25 cellular contexts compared by ENCODE assay signal in genomic region chr4:166432125-166432524, GRCh38.
"Had no signal": no experiment of that assay in that cellular context is flagged by ENCODE, and none has a peak within 500 bp of the region (broad histone marks: within the 10 kb centered on the region; RNA-seq: fewer than 3 reads in every experiment).

No MANE protein-coding gene starts in this region.

- DNase-seq: cortex of kidney; effector memory CD8-positive, alpha-beta T cell; erythroblast; esophagus squamous epithelium; foreskin melanocyte; glutamatergic neuron; heart right ventricle; hippocampal formation; mesenchymal stem cell; naive thymus-derived CD4-positive, alpha-beta T cell; ovary; posterior cingulate gyrus; psoas muscle; right cardiac atrium; stimulated activated CD4-positive, alpha-beta T cell treated with anti-CD3 and anti-CD28 coated beads, Interleukin-15, amount 100 ng/mL, for 24 hours; stimulated activated CD4-positive, alpha-beta T cell treated with anti-CD3 and anti-CD28 coated beads, Interleukin-2, amount 100 ng/mL, for 48 hours; stimulated activated naive B cell treated with anti-CD40 and anti-IgM and Interleukin-4, amounts not matched to agents 10 μg/mL and 1 μg/mL and 100 μg/mL, for 72 hours; upper lobe of left lung; uterus had no signal

- H3K4me1 ChIP-seq: esophagus squamous epithelium, heart right ventricle, neural progenitor cell, psoas muscle, tibial nerve, upper lobe of left lung, uterus had no signal

- H2AFZ ChIP-seq: neural progenitor cell had no signal

- ATAC-seq: effector memory CD8-positive, alpha-beta T cell; heart right ventricle; naive thymus-derived CD4-positive, alpha-beta T cell; psoas muscle; right cardiac atrium; stimulated activated naive B cell treated with anti-CD40 and anti-IgM and Interleukin-4, amounts not matched to agents 10 μg/mL and 1 μg/mL and 100 μg/mL, for 72 hours had no signal

- H3K4me2 ChIP-seq: neural progenitor cell had no signal

- H3K27me3 ChIP-seq: heart right ventricle, neural progenitor cell, ovary, tibial nerve, upper lobe of left lung, uterus had no signal

- H3K27ac ChIP-seq: esophagus squamous epithelium, heart right ventricle, neural progenitor cell, ovary, psoas muscle, skin epidermis, thoracic aorta, tibial nerve, upper lobe of left lung, uterus had no signal

- FAIRE-seq: islet of Langerhans had no signal

- H3K36me3 ChIP-seq: esophagus squamous epithelium, heart right ventricle, neural progenitor cell, ovary, thoracic aorta, tibial nerve, upper lobe of left lung, uterus had no signal

- H3K9ac ChIP-seq: neural progenitor cell had no signal

- H3K4me3 ChIP-seq: esophagus squamous epithelium, heart right ventricle, lung, neural progenitor cell, ovary, psoas muscle, skin epidermis, thoracic aorta, tibial nerve, upper lobe of left lung, uterus had no signal

- H3K9me3 ChIP-seq: esophagus squamous epithelium, heart right ventricle, ovary, psoas muscle, thoracic aorta, tibial nerve, upper lobe of left lung, uterus had no signal
